12 cellular contexts compared by ENCODE assay signal in the genomic region with DNA sequence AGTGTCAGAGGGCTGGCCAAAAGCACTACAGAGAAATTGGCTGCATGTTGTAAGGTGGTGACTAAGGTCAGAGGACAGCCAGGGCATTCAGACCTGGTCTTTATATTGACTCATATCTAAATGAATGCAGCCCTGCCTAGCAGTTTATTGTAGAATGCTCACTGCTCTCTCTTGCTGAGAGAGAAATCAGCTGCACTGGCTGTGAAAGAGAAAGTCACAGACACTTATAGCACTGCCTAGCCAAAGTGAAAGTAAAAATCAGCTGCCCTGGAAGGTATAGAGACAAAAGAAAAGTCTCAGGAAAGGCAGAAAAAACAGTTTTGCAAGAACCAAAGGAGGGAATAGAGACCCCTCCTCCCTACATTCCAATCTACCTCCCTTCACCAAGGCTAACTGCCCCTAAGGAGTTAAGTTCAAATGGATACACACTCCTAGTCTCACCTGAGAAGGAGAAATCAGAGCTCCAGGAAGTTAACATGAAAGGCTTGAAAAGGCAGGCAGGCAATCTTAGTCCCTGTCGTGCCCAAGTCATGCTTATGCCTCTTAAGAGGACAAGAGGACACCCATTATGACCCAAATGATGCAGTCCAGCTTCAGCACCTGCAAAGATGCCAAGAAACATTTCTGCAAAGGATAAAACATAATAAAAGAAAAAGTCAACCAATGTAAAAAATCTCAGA.
DNase-seq lines count a peak whose midpoint lies in the region; ATAC-seq and TF ChIP-seq lines count a peak whose summit lies in the region.
"Had no signal": no experiment of that assay in that cellular context is flagged by ENCODE, and none has a peak within 500 bp of the region (broad histone marks: within the 10 kb centered on the region; RNA-seq: fewer than 3 reads in every experiment).

No MANE protein-coding gene starts in this region.

- CTCF ChIA-PET in activated CD8-positive, alpha-beta memory T cell treated with anti-CD3 and anti-CD28 coated beads, Interleukin-2, amount 10 ng/mL, durations not matched to agents 7 days and 5 days (lab: Charles Lee): no interaction called here
- CTCF ChIA-PET in Caco-2 (lab: Charles Lee): no interaction called here

- intact Hi-C loops in Caco-2 (cut with micrococcal nuclease; ENCODE audit: unreplicated experiment): no loop called here

- no peak overlapping the region for H3K27ac ChIP-seq in thoracic aorta
- H3K27ac ChIP-seq: heart right ventricle had no signal

- no peaks in the 10 kb centered on the region for H3K9me3 ChIP-seq in thoracic aorta
- H3K9me3 ChIP-seq in Caco-2: no peaks in the 10 kb centered on the region
- H3K9me3 ChIP-seq: heart right ventricle had no signal

- peaks cover 16% of the 10 kb centered on the region for H3K4me1 Mint-ChIP-seq in activated CD8-positive, alpha-beta memory T cell treated with anti-CD3 and anti-CD28 coated beads, Interleukin-2, amount 10 ng/mL, durations not matched to agents 7 days and 5 days
- H3K4me1 Mint-ChIP-seq in activated naive CD8-positive, alpha-beta T cell (ENCODE audit: low read depth): peaks cover 21% of the 10 kb centered on the region
- no peaks in the 10 kb centered on the region for H3K4me1 Mint-ChIP-seq in Caco-2 (ENCODE audit: low read depth, unreplicated experiment)

- BruUV-seq in Caco-2 (replicated peaks; lab: Mats Ljungman, UMichigan): no TSS peak

- TF ChIP-seq CTCF in thoracic aorta (IDR thresholded peaks at IDR 0.05): no peak
- no peak for TF ChIP-seq CTCF in Caco-2 (IDR thresholded peaks at IDR 0.05; ENCODE audit: insufficient read depth in 1 of 2, low read depth in 1 of 2, low read length in 1 of 2, severe bottlenecking in 1 of 2, unreplicated experiment in 1 of 2)

- H3K4me3 ChIP-seq in thoracic aorta (peak overlapping the region; percentile 42), Caco-2 (ENCODE audit: low read depth, low read length) (no peak overlapping the region)
- H3K4me3 ChIP-seq: heart right ventricle had no signal

- H3K27me3 ChIP-seq in thoracic aorta (replicated peaks; ENCODE audit: insufficient read depth) (no peaks in the 10 kb centered on the region), Caco-2 (replicated peaks; ENCODE audit: control insufficient read depth, insufficient read depth, low read length) (no peaks in the 10 kb centered on the region)
- H3K27me3 ChIP-seq: heart right ventricle had no signal

- H3K27ac Mint-ChIP-seq in activated CD8-positive, alpha-beta memory T cell treated with anti-CD3 and anti-CD28 coated beads, Interleukin-2, amount 10 ng/mL, durations not matched to agents 7 days and 5 days: peak overlapping the region; percentile 64
- peak overlapping the region; percentile 50 for H3K27ac Mint-ChIP-seq in activated naive CD8-positive, alpha-beta T cell
- no peak overlapping the region for H3K27ac Mint-ChIP-seq in Caco-2 (ENCODE audit: unreplicated experiment)

- H3K9me3 Mint-ChIP-seq in activated CD8-positive, alpha-beta memory T cell treated with anti-CD3 and anti-CD28 coated beads, Interleukin-2, amount 10 ng/mL, durations not matched to agents 7 days and 5 days (ENCODE audit: low read depth): no peaks in the 10 kb centered on the region
- no peaks in the 10 kb centered on the region for H3K9me3 Mint-ChIP-seq in activated naive CD8-positive, alpha-beta T cell (ENCODE audit: low read depth)
- H3K9me3 Mint-ChIP-seq in Caco-2 (ENCODE audit: unreplicated experiment): no peaks in the 10 kb centered on the region

- H3K4me1 ChIP-seq in thoracic aorta (ENCODE audit: control insufficient read depth in 1 of 2, low read depth in 2 of 2) (no peaks in the 10 kb centered on the region), Caco-2 (no peaks in the 10 kb centered on the region)
- H3K4me1 ChIP-seq: heart right ventricle had no signal

- H3K4me3 Mint-ChIP-seq in activated CD8-positive, alpha-beta memory T cell treated with anti-CD3 and anti-CD28 coated beads, Interleukin-2, amount 10 ng/mL, durations not matched to agents 7 days and 5 days: peak overlapping the region; percentile 32
- peak overlapping the region; percentile 77 for H3K4me3 Mint-ChIP-seq in activated naive CD8-positive, alpha-beta T cell
- no peak overlapping the region for H3K4me3 Mint-ChIP-seq in Caco-2 (ENCODE audit: unreplicated experiment)

- H3K27me3 Mint-ChIP-seq in activated CD8-positive, alpha-beta memory T cell treated with anti-CD3 and anti-CD28 coated beads, Interleukin-2, amount 10 ng/mL, durations not matched to agents 7 days and 5 days: no peaks in the 10 kb centered on the region
- H3K27me3 Mint-ChIP-seq in activated naive CD8-positive, alpha-beta T cell: no peaks in the 10 kb centered on the region
- H3K27me3 Mint-ChIP-seq in Caco-2 (ENCODE audit: insufficient read depth, unreplicated experiment): no peaks in the 10 kb centered on the region

- no peaks in the 10 kb centered on the region for H3K36me3 Mint-ChIP-seq in activated CD8-positive, alpha-beta memory T cell treated with anti-CD3 and anti-CD28 coated beads, Interleukin-2, amount 10 ng/mL, durations not matched to agents 7 days and 5 days
- H3K36me3 Mint-ChIP-seq in activated naive CD8-positive, alpha-beta T cell: no peaks in the 10 kb centered on the region
- no peaks in the 10 kb centered on the region for H3K36me3 Mint-ChIP-seq in Caco-2 (ENCODE audit: insufficient read depth, unreplicated experiment)

- peak; percentile 83 for ATAC-seq in activated CD8-positive, alpha-beta memory T cell treated with anti-CD3 and anti-CD28 coated beads, Interleukin-2, amount 10 ng/mL, durations not matched to agents 7 days and 5 days
- ATAC-seq in HG03175 (IDR thresholded peaks at IDR 0.05; ENCODE audit: unreplicated experiment) (peak; percentile 98), thoracic aorta (ENCODE audit: insufficient number of reproducible peaks, low FRiP score, low read depth) (no peak)
- ATAC-seq: heart right ventricle had no signal

- POLR2A ChIA-PET in Caco-2 (lab: Charles Lee): no interaction called here

- H3K36me3 ChIP-seq in thoracic aorta (no peaks in the 10 kb centered on the region), Caco-2 (ENCODE audit: control insufficient read depth, insufficient read depth, low read length) (no peaks in the 10 kb centered on the region)
- H3K36me3 ChIP-seq: heart right ventricle had no signal

- peak; percentile 38 for DNase-seq in activated CD8-positive, alpha-beta memory T cell treated with anti-CD3 and anti-CD28 coated beads, Interleukin-2, amount 10 ng/mL, durations not matched to agents 7 days and 5 days
- DNase-seq in activated CD8-positive, alpha-beta memory T cell treated with anti-CD3 and anti-CD28 coated beads for 24 hours: no peak
- no peak for DNase-seq in thoracic aorta (ENCODE audit: low spot score)
- no peak for DNase-seq in Caco-2
- no peak for DNase-seq in NCI-H1417 treated with DMSO at 0.1 percent for 48 hours (lab: John Stamatoyannopoulos, UW)
- DNase-seq in activated gamma-delta T cell treated with Interleukin-2 at 50 U/mL for 16 hours: no peak
- DNase-seq: activated effector memory CD4-positive, alpha-beta T cell treated with Interleukin-2 at 50 U/mL for 16 hours; heart right ventricle; NCI-H1048; T-helper 9 cell had no signal
